6 cellular contexts compared by ENCODE assay signal in the genomic region with DNA sequence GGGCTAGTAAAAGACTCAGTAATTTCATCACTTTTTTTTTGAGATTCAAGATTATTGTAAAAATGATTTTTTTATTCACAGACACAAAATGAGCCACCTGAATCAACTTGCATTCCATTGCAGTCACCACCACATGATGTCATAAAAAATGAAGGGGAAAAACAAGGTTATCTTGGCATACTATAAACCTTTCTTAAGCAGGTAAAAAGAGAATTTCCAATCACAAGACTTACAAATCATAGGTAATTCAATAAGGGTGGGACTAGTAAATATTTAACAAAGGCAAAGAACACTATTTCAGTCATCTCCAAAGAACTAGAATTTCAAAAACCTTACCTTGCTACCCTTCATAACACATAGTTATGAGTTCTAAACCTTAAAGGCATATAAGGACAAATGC. TPM values are rescaled to one million over a fixed set of nuclear protein-coding genes. Genes with fewer than 3 reads are reported as not detected.
"Had no signal": no experiment of that assay in that cellular context is flagged by ENCODE, and none has a peak within 500 bp of the region (broad histone marks: within the 10 kb centered on the region; RNA-seq: fewer than 3 reads in every experiment).

No MANE protein-coding gene starts in this region.

- H2AFZ ChIP-seq: GM23338 had no signal

- ATAC-seq: GM23338 had no signal

- H3K4me3 ChIP-seq: GM23338 had no signal

- FAIRE-seq: HTR-8/SVneo had no signal

- DNase-seq: H9, HCEC 1CT had no signal

- H3K4me2 ChIP-seq: GM23338 had no signal

RNA-seq across cellular contexts. Expression of a gene that starts 30.7 kb away (rescaled TPM):
- total RNA-seq: HT-29 had no signal
- polyA plus RNA-seq: IgD-negative memory B cell had no signal
